Comparison of ENCODE assay signal across 14 cellular contexts in the genomic region with DNA sequence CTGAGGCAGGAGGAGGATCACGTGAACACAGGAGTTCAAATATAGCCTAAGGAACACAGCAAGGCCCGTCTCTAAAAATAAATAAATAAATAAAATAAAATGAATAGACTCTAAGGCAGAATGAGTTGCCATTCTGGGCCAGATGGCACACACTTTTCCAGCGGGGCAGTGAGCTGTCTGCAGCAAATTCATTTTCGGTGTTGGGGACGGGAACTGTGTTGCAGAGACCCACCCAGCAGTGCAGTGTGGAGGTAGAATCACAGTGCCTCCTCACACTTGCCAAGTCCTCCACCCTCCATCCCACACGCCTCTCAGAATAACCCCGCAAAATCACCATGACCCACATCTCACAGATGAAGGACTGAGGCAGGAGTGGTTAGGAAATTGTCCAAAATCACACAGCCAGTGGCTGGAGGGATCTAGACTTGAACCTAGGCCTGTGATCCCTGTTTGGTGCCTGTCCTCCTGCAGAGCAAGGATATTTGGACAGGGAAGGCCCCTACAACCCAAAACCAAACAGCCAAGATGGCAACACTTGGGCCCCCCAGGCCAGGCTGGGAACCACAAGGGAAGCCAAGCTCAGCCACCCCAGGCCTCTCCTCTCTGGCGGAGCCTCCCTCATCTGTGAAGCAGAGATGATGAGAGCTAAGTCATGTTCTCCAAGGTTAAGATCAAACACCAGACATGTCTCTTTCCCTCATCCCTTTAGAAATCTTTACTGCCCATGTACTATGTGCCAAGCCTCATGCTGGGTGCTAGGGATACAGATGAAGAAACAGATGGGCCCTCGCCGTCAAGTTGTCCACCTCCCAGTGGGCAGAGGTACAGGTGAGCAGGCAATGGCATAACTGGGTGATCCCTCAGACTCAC.
"Had no signal": no experiment of that assay in that cellular context is flagged by ENCODE, and none has a peak within 500 bp of the region (broad histone marks: within the 10 kb centered on the region; RNA-seq: fewer than 3 reads in every experiment).

No MANE protein-coding gene starts in this region.

- H3K27ac ChIP-seq: ascending aorta, neutrophil, tibial nerve had no signal

- H3K9me3 Mint-ChIP-seq: activated CD4-positive, alpha-beta T cell treated with anti-CD3 and anti-CD28 coated beads, Interleukin-2, amount 10 ng/mL, durations not matched to agents 24 days and 14 days; activated naive CD8-positive, alpha-beta T cell treated with anti-CD3 and anti-CD28 coated beads, Interleukin-2, amount 10 ng/mL, durations not matched to agents 7 days and 5 days; activated T-cell treated with anti-CD3 and anti-CD28 coated beads, Interleukin-2, amount 50 U/mL, for 72 hours; T-helper 1 cell treated with Interleukin-12 subunit alpha and Interleukin-12 subunit beta and Interleukin-4 antibody, amounts not matched to agents 30 μg/mL and 1 μg/mL, for 36 hours; WTC11 had no signal

- H3K4me3 ChIP-seq: ascending aorta, smooth muscle cell, tibial nerve had no signal

- H3K27me3 ChIP-seq: ascending aorta, tibial nerve had no signal

- H3K36me3 Mint-ChIP-seq: activated naive CD8-positive, alpha-beta T cell treated with anti-CD3 and anti-CD28 coated beads, Interleukin-2, amount 10 ng/mL, durations not matched to agents 7 days and 5 days; WTC11 had no signal

- H3K27me3 Mint-ChIP-seq: activated naive CD8-positive, alpha-beta T cell treated with anti-CD3 and anti-CD28 coated beads, Interleukin-2, amount 10 ng/mL, durations not matched to agents 7 days and 5 days had no signal

- ATAC-seq: activated T-cell treated with anti-CD3 and anti-CD28 coated beads, Interleukin-2, amount 50 U/mL, for 72 hours; left ventricle myocardium superior had no signal

- DNase-seq: activated CD4-positive, alpha-beta T cell treated with anti-CD3 and anti-CD28 coated beads, Interleukin-2, amount 10 ng/mL, durations not matched to agents 24 days and 14 days; activated gamma-delta T cell treated with Interleukin-2 at 50 U/mL for 16 hours; activated naive CD8-positive, alpha-beta T cell treated with anti-CD3 and anti-CD28 coated beads, Interleukin-2, amount 10 ng/mL, durations not matched to agents 7 days and 5 days; activated T-cell treated with anti-CD3 and anti-CD28 coated beads, Interleukin-2, amount 50 U/mL, for 72 hours; central memory CD4-positive, alpha-beta T cell; foreskin melanocyte; left ventricle myocardium superior; SHP77 had no signal

- H3K4me3 Mint-ChIP-seq: activated CD4-positive, alpha-beta T cell treated with anti-CD3 and anti-CD28 coated beads, Interleukin-2, amount 10 ng/mL, durations not matched to agents 24 days and 14 days; activated naive CD8-positive, alpha-beta T cell treated with anti-CD3 and anti-CD28 coated beads, Interleukin-2, amount 10 ng/mL, durations not matched to agents 7 days and 5 days; activated T-cell treated with anti-CD3 and anti-CD28 coated beads, Interleukin-2, amount 50 U/mL, for 72 hours; T-helper 1 cell treated with Interleukin-12 subunit alpha and Interleukin-12 subunit beta and Interleukin-4 antibody, amounts not matched to agents 30 μg/mL and 1 μg/mL, for 36 hours; WTC11 had no signal

- H3K36me3 ChIP-seq: ascending aorta, neutrophil, tibial nerve had no signal

- H3K4me1 Mint-ChIP-seq: activated CD4-positive, alpha-beta T cell treated with anti-CD3 and anti-CD28 coated beads, Interleukin-2, amount 10 ng/mL, durations not matched to agents 24 days and 14 days; activated naive CD8-positive, alpha-beta T cell treated with anti-CD3 and anti-CD28 coated beads, Interleukin-2, amount 10 ng/mL, durations not matched to agents 7 days and 5 days had no signal

- H3K27ac Mint-ChIP-seq: activated CD4-positive, alpha-beta T cell treated with anti-CD3 and anti-CD28 coated beads, Interleukin-2, amount 10 ng/mL, durations not matched to agents 24 days and 14 days; activated naive CD8-positive, alpha-beta T cell treated with anti-CD3 and anti-CD28 coated beads, Interleukin-2, amount 10 ng/mL, durations not matched to agents 7 days and 5 days; activated T-cell treated with anti-CD3 and anti-CD28 coated beads, Interleukin-2, amount 50 U/mL, for 72 hours; T-helper 1 cell treated with Interleukin-12 subunit alpha and Interleukin-12 subunit beta and Interleukin-4 antibody, amounts not matched to agents 30 μg/mL and 1 μg/mL, for 36 hours; WTC11 had no signal
